In genomic region chr12:49292729-49293055, GRCh38 we compare ENCODE assay signal across 1 cellular context.
A peak's percentile ranks its signal among the peaks of the same experiment; 100 is the strongest.
TF ChIP-seq lines count a peak whose summit lies in the region.

No MANE protein-coding gene starts in this region.

TF ChIP-seq in K562, 482 proteins besides CTCF, POLR2A, EP300 and RAD21:
- 0 out of 2 replicates have a peak, but pooled peaks have one; percentile 0 for TF ChIP-seq POLR2G (IDR thresholded peaks at IDR 0.05; ENCODE audit: low read depth, low read length)
- TF ChIP-seq ZNF717 (CRISPR knock-in tag; IDR thresholded peaks at IDR 0.05) = no peak
